ENCODE assay signal across 1 cellular context in genomic region chr3:115783938-115784738, GRCh38.
TF ChIP-seq lines count a peak whose summit lies in the region.

No MANE protein-coding gene starts in this region.

TF ChIP-seq in HepG2, 621 proteins besides CTCF, POLR2A, EP300 and RAD21 (continued from another document and continues in another):
- TF ChIP-seq ZBTB2 (CRISPR knock-in tag; IDR thresholded peaks at IDR 0.05; ENCODE audit: low read depth) (0 out of 2 replicates have a peak, but pooled peaks have one; percentile 16), HINFP (CRISPR knock-in tag; IDR thresholded peaks at IDR 0.05; ENCODE audit: low read depth) (peak; percentile 47; the same call in 1 of the 2 replicates), CBX1 (IDR thresholded peaks at IDR 0.05; ENCODE audit: low read depth) (peak; percentile 35), NCOA5 (CRISPR knock-in tag; IDR thresholded peaks at IDR 0.05) (no peak), RARG (CRISPR knock-in tag; IDR thresholded peaks at IDR 0.05; ENCODE audit: low read depth) (no peak), ZNF543 (CRISPR knock-in tag; IDR thresholded peaks at IDR 0.05) (peak; percentile 18; the same call in 1 of the 2 replicates), ZNF709 (CRISPR knock-in tag; IDR thresholded peaks at IDR 0.05) (no peak; the same call in 1 of the 2 replicates), ZNF256 (CRISPR knock-in tag; conservative IDR thresholded peaks at IDR 0.05) (no peak), ZFP82 (CRISPR knock-in tag; IDR thresholded peaks at IDR 0.05; ENCODE audit: borderline replicate concordance) (peak; percentile 71; the same call in 1 of the 2 replicates), ZNF12 (CRISPR knock-in tag; IDR thresholded peaks at IDR 0.05) (peak; percentile 35; the same call in 1 of the 2 replicates), TBL1XR1 (IDR thresholded peaks at IDR 0.05; ENCODE audit: borderline replicate concordance, low read length, partially characterized antibody) (peak; percentile 24), ZNF30 (CRISPR knock-in tag; IDR thresholded peaks at IDR 0.05) (no peak), PRDM10 (CRISPR knock-in tag; IDR thresholded peaks at IDR 0.05; ENCODE audit: low read depth) (no peak), LCORL (IDR thresholded peaks at IDR 0.05) (no peak), LCORL (CRISPR knock-in tag; IDR thresholded peaks at IDR 0.05) (no peak), KLF13 (CRISPR knock-in tag; IDR thresholded peaks at IDR 0.05) (no peak), ZNF276 (CRISPR knock-in tag; IDR thresholded peaks at IDR 0.05; ENCODE audit: low read depth) (no peak; the same call in 1 of the 2 replicates), ZNF724P (CRISPR knock-in tag; IDR thresholded peaks at IDR 0.05; ENCODE audit: borderline replicate concordance) (no peak), RCOR2 (CRISPR knock-in tag; IDR thresholded peaks at IDR 0.05) (no peak), HNF1A (IDR thresholded peaks at IDR 0.05; ENCODE audit: low read depth) (no peak), HNF1A (CRISPR knock-in tag; IDR thresholded peaks at IDR 0.05; ENCODE audit: borderline replicate concordance) (peak; percentile 13; the same call in 1 of the 2 replicates), KDM3A (CRISPR knock-in tag; IDR thresholded peaks at IDR 0.05; ENCODE audit: low read depth) (no peak; the same call in 1 of the 2 replicates), ZNF17 (CRISPR knock-in tag; IDR thresholded peaks at IDR 0.05) (no peak), BORCS8-MEF2B (CRISPR knock-in tag; IDR thresholded peaks at IDR 0.05) (peak; percentile 95), KDM1A (CRISPR knock-in tag; IDR thresholded peaks at IDR 0.05) (no peak; the same call in 1 of the 2 replicates), TFE3 (CRISPR knock-in tag; IDR thresholded peaks at IDR 0.05) (peak; percentile 59; the same call in 1 of the 2 replicates), YEATS2 (CRISPR knock-in tag; IDR thresholded peaks at IDR 0.05; ENCODE audit: borderline replicate concordance) (0 out of 2 replicates have a peak, but pooled peaks have one; percentile 50), ZBTB21 (CRISPR knock-in tag; IDR thresholded peaks at IDR 0.05) (peak; percentile 45; the same call in 1 of the 2 replicates), HOXA3 (CRISPR knock-in tag; IDR thresholded peaks at IDR 0.05) (peak; percentile 60), ZNF644 (CRISPR knock-in tag; IDR thresholded peaks at IDR 0.05; ENCODE audit: low read depth) (no peak), ZBTB20 (CRISPR knock-in tag; IDR thresholded peaks at IDR 0.05; ENCODE audit: borderline replicate concordance, low read depth) (0 out of 2 replicates have a peak, but pooled peaks have one; percentile 25), ZSCAN20 (CRISPR knock-in tag; IDR thresholded peaks at IDR 0.05; ENCODE audit: borderline replicate concordance) (no peak), ZSCAN21 (CRISPR knock-in tag; IDR thresholded peaks at IDR 0.05; ENCODE audit: borderline replicate concordance) (peak; percentile 71), HHEX (CRISPR knock-in tag; IDR thresholded peaks at IDR 0.05) (no peak), KLF6 (CRISPR knock-in tag; IDR thresholded peaks at IDR 0.05) (peak; percentile 42; the same call in 1 of the 2 replicates), ZNF737 (CRISPR knock-in tag; IDR thresholded peaks at IDR 0.05; ENCODE audit: borderline replicate concordance) (no peak), SOX5 (CRISPR knock-in tag; IDR thresholded peaks at IDR 0.05; ENCODE audit: borderline replicate concordance) (peak; percentile 21), TRAFD1 (CRISPR knock-in tag; IDR thresholded peaks at IDR 0.05; ENCODE audit: borderline replicate concordance) (no peak), ZNF841 (CRISPR knock-in tag; IDR thresholded peaks at IDR 0.05; ENCODE audit: borderline replicate concordance) (no peak), REL (CRISPR knock-in tag; conservative IDR thresholded peaks at IDR 0.05) (peak; percentile 58; the same call in 1 of the 2 replicates), NR2F2 (IDR thresholded peaks at IDR 0.05; ENCODE audit: borderline replicate concordance, low read depth) (no peak), ZFP62 (CRISPR knock-in tag; IDR thresholded peaks at IDR 0.05) (no peak), ZNF446 (CRISPR knock-in tag; IDR thresholded peaks at IDR 0.05) (no peak), ZNF773 (CRISPR knock-in tag; IDR thresholded peaks at IDR 0.05; ENCODE audit: borderline replicate concordance) (no peak), NCOA1 (CRISPR knock-in tag; IDR thresholded peaks at IDR 0.05) (no peak), ZNF761 (CRISPR knock-in tag; conservative IDR thresholded peaks at IDR 0.05) (no peak), CHD4 (IDR thresholded peaks at IDR 0.05; ENCODE audit: borderline replicate concordance, low read length) (no peak), FOXP1 (IDR thresholded peaks at IDR 0.05) (no peak), FOXP1 (CRISPR knock-in tag; IDR thresholded peaks at IDR 0.05) (no peak), FOXO1 (CRISPR knock-in tag; IDR thresholded peaks at IDR 0.05) (peak; percentile 52)
- TF ChIP-seq, protein P1, sequence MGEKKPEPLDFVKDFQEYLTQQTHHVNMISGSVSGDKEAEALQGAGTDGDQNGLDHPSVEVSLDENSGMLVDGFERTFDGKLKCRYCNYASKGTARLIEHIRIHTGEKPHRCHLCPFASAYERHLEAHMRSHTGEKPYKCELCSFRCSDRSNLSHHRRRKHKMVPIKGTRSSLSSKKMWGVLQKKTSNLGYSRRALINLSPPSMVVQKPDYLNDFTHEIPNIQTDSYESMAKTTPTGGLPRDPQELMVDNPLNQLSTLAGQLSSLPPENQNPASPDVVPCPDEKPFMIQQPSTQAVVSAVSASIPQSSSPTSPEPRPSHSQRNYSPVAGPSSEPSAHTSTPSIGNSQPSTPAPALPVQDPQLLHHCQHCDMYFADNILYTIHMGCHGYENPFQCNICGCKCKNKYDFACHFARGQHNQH (CRISPR knock-in tag; IDR thresholded peaks at IDR 0.05), result peak; percentile 60
